20 cellular contexts compared by ENCODE assay signal in genomic region chr6:88472731-88473130, GRCh38.
"Had no signal": no experiment of that assay in that cellular context is flagged by ENCODE, and none has a peak within 500 bp of the region (broad histone marks: within the 10 kb centered on the region; RNA-seq: fewer than 3 reads in every experiment).

No MANE protein-coding gene starts in this region.

- H2AFZ ChIP-seq: parathyroid adenoma had no signal

- H3K4me3 ChIP-seq: gastrocnemius medialis, heart left ventricle, left lung, smooth muscle cell, stomach, testis had no signal

- H3K36me3 ChIP-seq: gastrocnemius medialis, heart left ventricle, left lung, neutrophil, stomach had no signal

- H3K79me2 ChIP-seq: parathyroid adenoma had no signal

- H3K27ac ChIP-seq: gastrocnemius medialis, heart left ventricle, left lung, neutrophil, parathyroid adenoma, stomach, testis had no signal

- DNase-seq: activated CD8-positive, alpha-beta memory T cell treated with anti-CD3 and anti-CD28 coated beads for 24 hours; activated CD8-positive, alpha-beta memory T cell treated with anti-CD3 and anti-CD28 coated beads, Interleukin-2, amount 50 U/mL, for 48 hours; activated effector memory CD4-positive, alpha-beta T cell treated with Interleukin-2 at 50 U/mL for 16 hours; activated naive CD4-positive, alpha-beta T cell treated with anti-CD3 and anti-CD28 coated beads, Interleukin-2, amount 10 ng/mL, durations not matched to agents 7 days and 5 days; activated naive CD8-positive, alpha-beta T cell treated with anti-CD3 and anti-CD28 coated beads, Interleukin-2, amount 50 U/mL, for 24 hours; activated T-cell treated with anti-CD3 and anti-CD28 coated beads, Interleukin-2, amount 50 U/mL, for 48 hours; anterior cingulate cortex; cortex of kidney; gastrocnemius medialis; heart left ventricle; kidney; left lung; stimulated activated CD4-positive, alpha-beta T cell treated with anti-CD3 and anti-CD28 coated beads, Interleukin-4, amount 100 ng/mL, for 1 hour; stomach; testis had no signal

- H3K27me3 ChIP-seq: gastrocnemius medialis, heart left ventricle, left lung, neutrophil, stomach, testis had no signal

- ATAC-seq: activated CD4-positive, CD25-positive, alpha-beta regulatory T cell treated with anti-CD3 and anti-CD28 coated beads, Interleukin-2, amount 50 U/mL, for 24 hours; activated naive CD8-positive, alpha-beta T cell treated with anti-CD3 and anti-CD28 coated beads, Interleukin-2, amount 50 U/mL, for 24 hours; gastrocnemius medialis; heart left ventricle; left lung; sciatic nerve had no signal

- H3K4me2 ChIP-seq: smooth muscle cell had no signal

- H3K4me1 ChIP-seq: gastrocnemius medialis, heart left ventricle, left lung, parathyroid adenoma, stomach, testis had no signal

- H3K9me3 ChIP-seq: gastrocnemius medialis, heart left ventricle, left lung, neutrophil, testis had no signal

- H3K9ac ChIP-seq: parathyroid adenoma had no signal
